1 cellular context compared by ENCODE assay signal in the genomic region with DNA sequence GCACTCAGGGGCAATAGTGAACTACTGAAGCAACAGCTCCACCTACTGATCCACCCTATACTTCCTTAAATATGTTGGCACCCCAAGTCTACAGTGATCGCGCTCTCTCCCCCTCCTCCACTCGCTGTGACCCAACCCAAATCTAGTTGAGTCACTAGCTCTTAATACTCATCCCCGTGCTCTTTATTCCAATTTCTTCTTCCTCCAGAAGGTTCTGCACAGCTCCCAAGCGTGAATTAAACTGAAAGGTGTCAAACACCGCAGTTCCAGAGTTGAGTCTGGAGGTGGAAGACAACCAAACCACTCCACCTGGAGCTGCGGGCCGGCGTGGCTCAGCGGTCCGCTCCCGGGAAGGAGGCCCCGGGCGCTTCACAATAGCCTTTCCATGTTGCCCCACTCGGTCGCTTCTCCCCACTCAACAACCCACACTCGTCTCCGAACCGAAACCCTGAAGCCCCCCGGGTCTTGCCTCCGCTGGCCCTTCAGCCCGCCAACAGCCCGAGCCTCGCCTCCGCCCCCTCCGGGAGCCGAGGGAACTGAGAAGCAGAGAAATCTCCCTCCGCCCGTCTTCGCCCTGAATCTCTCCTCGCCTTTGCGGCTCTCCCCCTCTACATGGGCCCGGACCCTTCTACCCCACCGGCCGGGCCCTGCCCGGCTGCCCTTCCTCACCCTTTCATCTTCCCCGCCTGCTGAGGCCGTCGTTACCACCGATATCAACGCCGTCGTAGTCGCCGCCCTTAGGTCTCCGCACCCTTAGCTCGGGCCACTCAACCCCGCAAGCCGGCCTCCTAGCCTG.
A peak's percentile ranks its signal among the peaks of the same experiment; 100 is the strongest.
TF ChIP-seq lines count a peak whose summit lies in the region.

No MANE protein-coding gene starts in this region.

TF ChIP-seq in HCT116, 20 proteins besides CTCF, POLR2A, EP300 and RAD21 (continued from another document):
- TF ChIP-seq SRF (IDR thresholded peaks at IDR 0.05; ENCODE audit: low read depth) (no peak), EZH2 (IDR thresholded peaks at IDR 0.05) (no peak), POLR2AphosphoS5 (IDR thresholded peaks at IDR 0.05; ENCODE audit: low read depth, low read length) (peak; percentile 47), TCF7L2 (IDR thresholded peaks at IDR 0.05; ENCODE audit: borderline replicate concordance, extremely low read depth, insufficient read depth, insufficient read length) (peak; percentile 71), ZFX (IDR thresholded peaks at IDR 0.05) (peak; percentile 78; the same call in 1 of the 2 replicates), ZNF274 (IDR thresholded peaks at IDR 0.05; ENCODE audit: low read depth, low read length) (no peak), ATF3 (IDR thresholded peaks at IDR 0.05) (no peak), SP1 (IDR thresholded peaks at IDR 0.05; ENCODE audit: low read depth) (no peak), JUND (IDR thresholded peaks at IDR 0.05) (no peak)
- TF ChIP-seq, protein P1, sequence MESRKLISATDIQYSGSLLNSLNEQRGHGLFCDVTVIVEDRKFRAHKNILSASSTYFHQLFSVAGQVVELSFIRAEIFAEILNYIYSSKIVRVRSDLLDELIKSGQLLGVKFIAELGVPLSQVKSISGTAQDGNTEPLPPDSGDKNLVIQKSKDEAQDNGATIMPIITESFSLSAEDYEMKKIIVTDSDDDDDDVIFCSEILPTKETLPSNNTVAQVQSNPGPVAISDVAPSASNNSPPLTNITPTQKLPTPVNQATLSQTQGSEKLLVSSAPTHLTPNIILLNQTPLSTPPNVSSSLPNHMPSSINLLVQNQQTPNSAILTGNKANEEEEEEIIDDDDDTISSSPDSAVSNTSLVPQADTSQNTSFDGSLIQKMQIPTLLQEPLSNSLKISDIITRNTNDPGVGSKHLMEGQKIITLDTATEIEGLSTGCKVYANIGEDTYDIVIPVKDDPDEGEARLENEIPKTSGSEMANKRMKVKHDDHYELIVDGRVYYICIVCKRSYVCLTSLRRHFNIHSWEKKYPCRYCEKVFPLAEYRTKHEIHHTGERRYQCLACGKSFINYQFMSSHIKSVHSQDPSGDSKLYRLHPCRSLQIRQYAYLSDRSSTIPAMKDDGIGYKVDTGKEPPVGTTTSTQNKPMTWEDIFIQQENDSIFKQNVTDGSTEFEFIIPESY (IDR thresholded peaks at IDR 0.05; ENCODE audit: extremely low read depth, insufficient replicate concordance, low read length) = no peak
- TF ChIP-seq, protein P2, sequence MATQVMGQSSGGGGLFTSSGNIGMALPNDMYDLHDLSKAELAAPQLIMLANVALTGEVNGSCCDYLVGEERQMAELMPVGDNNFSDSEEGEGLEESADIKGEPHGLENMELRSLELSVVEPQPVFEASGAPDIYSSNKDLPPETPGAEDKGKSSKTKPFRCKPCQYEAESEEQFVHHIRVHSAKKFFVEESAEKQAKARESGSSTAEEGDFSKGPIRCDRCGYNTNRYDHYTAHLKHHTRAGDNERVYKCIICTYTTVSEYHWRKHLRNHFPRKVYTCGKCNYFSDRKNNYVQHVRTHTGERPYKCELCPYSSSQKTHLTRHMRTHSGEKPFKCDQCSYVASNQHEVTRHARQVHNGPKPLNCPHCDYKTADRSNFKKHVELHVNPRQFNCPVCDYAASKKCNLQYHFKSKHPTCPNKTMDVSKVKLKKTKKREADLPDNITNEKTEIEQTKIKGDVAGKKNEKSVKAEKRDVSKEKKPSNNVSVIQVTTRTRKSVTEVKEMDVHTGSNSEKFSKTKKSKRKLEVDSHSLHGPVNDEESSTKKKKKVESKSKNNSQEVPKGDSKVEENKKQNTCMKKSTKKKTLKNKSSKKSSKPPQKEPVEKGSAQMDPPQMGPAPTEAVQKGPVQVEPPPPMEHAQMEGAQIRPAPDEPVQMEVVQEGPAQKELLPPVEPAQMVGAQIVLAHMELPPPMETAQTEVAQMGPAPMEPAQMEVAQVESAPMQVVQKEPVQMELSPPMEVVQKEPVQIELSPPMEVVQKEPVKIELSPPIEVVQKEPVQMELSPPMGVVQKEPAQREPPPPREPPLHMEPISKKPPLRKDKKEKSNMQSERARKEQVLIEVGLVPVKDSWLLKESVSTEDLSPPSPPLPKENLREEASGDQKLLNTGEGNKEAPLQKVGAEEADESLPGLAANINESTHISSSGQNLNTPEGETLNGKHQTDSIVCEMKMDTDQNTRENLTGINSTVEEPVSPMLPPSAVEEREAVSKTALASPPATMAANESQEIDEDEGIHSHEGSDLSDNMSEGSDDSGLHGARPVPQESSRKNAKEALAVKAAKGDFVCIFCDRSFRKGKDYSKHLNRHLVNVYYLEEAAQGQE (IDR thresholded peaks at IDR 0.05; ENCODE audit: low read depth) = no peak
- TF ChIP-seq, protein P3, sequence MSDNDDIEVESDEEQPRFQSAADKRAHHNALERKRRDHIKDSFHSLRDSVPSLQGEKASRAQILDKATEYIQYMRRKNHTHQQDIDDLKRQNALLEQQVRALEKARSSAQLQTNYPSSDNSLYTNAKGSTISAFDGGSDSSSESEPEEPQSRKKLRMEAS (IDR thresholded peaks at IDR 0.05) = no peak
